Comparison of ENCODE assay signal across 1 cellular context in genomic region chr20:21389368-21389767, GRCh38.
TF ChIP-seq lines count a peak whose summit lies in the region.

No MANE protein-coding gene starts in this region.

TF ChIP-seq in HepG2, 621 proteins besides CTCF, POLR2A, EP300 and RAD21 (continued from another document):
- TF ChIP-seq TFAP4 (IDR thresholded peaks at IDR 0.05; ENCODE audit: borderline replicate concordance, low read depth), result no peak
